Comparison of ENCODE assay signal across 16 cellular contexts in the genomic region with DNA sequence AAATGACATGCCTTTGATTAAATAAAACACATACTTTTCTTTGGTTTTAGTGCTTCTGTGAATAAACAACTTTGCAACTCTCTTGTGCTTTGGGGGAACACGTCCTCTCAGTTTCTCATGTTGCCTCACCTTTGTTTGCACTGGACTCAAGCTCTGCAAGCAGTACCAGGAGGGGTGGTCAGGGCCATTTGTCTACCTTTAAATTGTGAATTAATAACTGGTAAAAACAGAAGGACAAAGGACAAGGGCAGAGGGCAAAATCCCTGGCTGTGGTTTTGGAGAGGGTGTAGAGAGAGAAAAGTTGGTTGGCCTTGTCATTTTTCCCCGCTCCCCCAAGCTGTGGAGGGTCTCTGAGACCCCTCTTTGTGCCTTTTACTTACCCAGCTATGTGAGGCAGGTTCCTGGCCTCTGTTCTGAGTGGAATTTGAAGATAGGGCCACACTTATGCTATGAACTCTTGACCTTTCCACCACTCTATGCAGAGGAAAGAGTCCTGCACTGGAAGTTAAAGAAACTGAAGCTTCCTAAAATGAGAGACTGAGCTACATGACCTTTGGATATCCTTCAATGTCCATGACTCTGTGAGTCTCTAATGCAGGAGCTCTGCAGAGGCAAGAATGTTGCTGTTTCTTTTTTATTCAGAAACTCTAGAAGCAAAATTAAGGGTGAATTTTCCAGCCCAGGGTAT. TPM values are rescaled to one million over a fixed set of nuclear protein-coding genes. Genes with fewer than 3 reads are reported as not detected.
DNase-seq lines count a peak whose midpoint lies in the region; ATAC-seq and TF ChIP-seq lines count a peak whose summit lies in the region.
"Had no signal": no experiment of that assay in that cellular context is flagged by ENCODE, and none has a peak within 500 bp of the region (broad histone marks: within the 10 kb centered on the region; RNA-seq: fewer than 3 reads in every experiment).

No MANE protein-coding gene starts in this region.

- no peaks in the 10 kb centered on the region for H3K4me1 Mint-ChIP-seq in stimulated activated memory B cell treated with anti-CD40 and anti-IgM and Interleukin-4, amounts not matched to agents 10 μg/mL and 1 μg/mL and 100 μg/mL, for 72 hours
- H3K4me1 Mint-ChIP-seq: IgD-negative memory B cell had no signal

- peaks cover 22% of the 10 kb centered on the region for H3K4me1 ChIP-seq in hepatocyte (ENCODE audit: insufficient read depth)
- H3K4me1 ChIP-seq in right lobe of liver: peaks cover 0 to 53% (median 8%) of the 10 kb centered on the region in 4 donors
- H3K4me1 ChIP-seq: BLaER1 had no signal

- H3K9me2 ChIP-seq in hepatocyte (replicated peaks; ENCODE audit: insufficient read depth): no peaks in the 10 kb centered on the region

- H3K27ac ChIP-seq in hepatocyte (peak overlapping the region; percentile 35), right lobe of liver (peak overlapping the region in 2 of 3 donors; percentile 58 to 66)
- H3K27ac ChIP-seq: BLaER1, HL-60 had no signal

- intact Hi-C loops in right lobe of liver (cut with DNase I): no loop called here

- H3K4me3 ChIP-seq in hepatocyte (no peak overlapping the region), right lobe of liver (no peak overlapping the region)
- H3K4me3 ChIP-seq: BLaER1 had no signal

- no peak for TF ChIP-seq POLR2A in right lobe of liver (IDR thresholded peaks at IDR 0.05)

- H3K9me3 ChIP-seq in hepatocyte (ENCODE audit: low read depth): no peaks in the 10 kb centered on the region
- H3K9me3 ChIP-seq in right lobe of liver: no peaks in the 10 kb centered on the region
- H3K9me3 ChIP-seq: BLaER1 had no signal

- peak overlapping the region; percentile 15 for H3K4me2 ChIP-seq in hepatocyte
- H3K4me2 ChIP-seq: BLaER1 had no signal

- H3K79me2 ChIP-seq in hepatocyte: no peaks in the 10 kb centered on the region

- H3K9me3 Mint-ChIP-seq in stimulated activated memory B cell treated with anti-CD40 and anti-IgM and Interleukin-4, amounts not matched to agents 10 μg/mL and 1 μg/mL and 100 μg/mL, for 72 hours: no peaks in the 10 kb centered on the region
- H3K9me3 Mint-ChIP-seq: CD8-positive, alpha-beta memory T cell; IgD-negative memory B cell had no signal

- 61% methylated on average over 2 of the region's 2 CpGs for WGBS in hepatocyte (ENCODE audit: low lambda C conversion rate, missing lambda C conversion rate)
- 39% methylated on average over 2 of the region's 2 CpGs for WGBS in right lobe of liver (ENCODE audit: insufficient coverage, low coverage, low lambda C conversion rate, missing lambda C conversion rate)

- no peak overlapping the region for H3K4me3 Mint-ChIP-seq in stimulated activated memory B cell treated with anti-CD40 and anti-IgM and Interleukin-4, amounts not matched to agents 10 μg/mL and 1 μg/mL and 100 μg/mL, for 72 hours
- H3K4me3 Mint-ChIP-seq: CD8-positive, alpha-beta memory T cell; IgD-negative memory B cell had no signal

- no peak overlapping the region for H2AFZ ChIP-seq in hepatocyte

- no peak overlapping the region for H3K27ac Mint-ChIP-seq in stimulated activated memory B cell treated with anti-CD40 and anti-IgM and Interleukin-4, amounts not matched to agents 10 μg/mL and 1 μg/mL and 100 μg/mL, for 72 hours
- H3K27ac Mint-ChIP-seq: CD8-positive, alpha-beta memory T cell; IgD-negative memory B cell had no signal

- ATAC-seq in right lobe of liver: peak; percentile 75 to 85 (median 79)
- ATAC-seq in stimulated activated memory B cell treated with anti-CD40 and anti-IgM and Interleukin-4, amounts not matched to agents 10 μg/mL and 1 μg/mL and 100 μg/mL, for 72 hours: peak; percentile 28
- ATAC-seq: HCT116 had no signal

- peaks cover 8% of the 10 kb centered on the region for H3K27me3 Mint-ChIP-seq in stimulated activated memory B cell treated with anti-CD40 and anti-IgM and Interleukin-4, amounts not matched to agents 10 μg/mL and 1 μg/mL and 100 μg/mL, for 72 hours
- H3K27me3 Mint-ChIP-seq: IgD-negative memory B cell had no signal

- TF ChIP-seq CTCF in hepatocyte (IDR thresholded peaks at IDR 0.05; ENCODE audit: poor library complexity) (no peak), right lobe of liver (IDR thresholded peaks at IDR 0.05) (no peak)

- DNase-seq in HuH-7 (ENCODE audit: low spot score): peak; percentile 1
- peak; percentile 14 for DNase-seq in hepatocyte (ENCODE audit: low spot score)
- peak; percentile 23 to 66 (median 47) for DNase-seq in right lobe of liver
- no peak for DNase-seq in pons (ENCODE audit: low spot score)
- DNase-seq in HT-29 (ENCODE audit: low spot score): no peak
- DNase-seq in HCEC 1CT: no peak
- DNase-seq: 8988T; AML-193; CD8-positive, alpha-beta memory T cell; DMS53; GF-D8 had no signal

- H4K20me1 ChIP-seq in hepatocyte (ENCODE audit: insufficient read depth, poor library complexity, severe bottlenecking): no peaks in the 10 kb centered on the region
- H4K20me1 ChIP-seq: BLaER1 had no signal

- H3K36me3 Mint-ChIP-seq in stimulated activated memory B cell treated with anti-CD40 and anti-IgM and Interleukin-4, amounts not matched to agents 10 μg/mL and 1 μg/mL and 100 μg/mL, for 72 hours: no peaks in the 10 kb centered on the region
- H3K36me3 Mint-ChIP-seq: CD8-positive, alpha-beta memory T cell; IgD-negative memory B cell had no signal

- H3K27me3 ChIP-seq in hepatocyte (no peaks in the 10 kb centered on the region), right lobe of liver (no peaks in the 10 kb centered on the region)
- H3K27me3 ChIP-seq: BLaER1 had no signal

- H3K36me3 ChIP-seq in hepatocyte (replicated peaks; ENCODE audit: insufficient read depth, low read depth) (no peaks in the 10 kb centered on the region), right lobe of liver (no peaks in the 10 kb centered on the region)
- H3K36me3 ChIP-seq: BLaER1 had no signal

RNA-seq across cellular contexts. Expression of gene MOCS2, which starts 55.1 kb away (rescaled TPM):
- total RNA-seq in hepatocyte (54.9 and 59.9 TPM in 2 replicates), right lobe of liver (10 to 100 TPM; 34.8 to 65.0 (median 44.6) TPM)
- 43.1 and 45.8 TPM in 2 replicates for polyA plus RNA-seq in hepatocyte
- total RNA-seq in HT-29 (2014; rRNA removed; shearing (Covaris generic)): 17.2 and 19.8 TPM in 2 replicates

Comparison
In these comparisons a context has a peak if more than half of its experiments do, and no peak if none do; other contexts are left out.
1. DNase-seq: peak in HuH-7 (single experiment), hepatocyte (single experiment) and right lobe of liver (3 of 3); none in pons (single experiment), HT-29 (single experiment) and HCEC 1CT (single experiment).